In the genomic region with DNA sequence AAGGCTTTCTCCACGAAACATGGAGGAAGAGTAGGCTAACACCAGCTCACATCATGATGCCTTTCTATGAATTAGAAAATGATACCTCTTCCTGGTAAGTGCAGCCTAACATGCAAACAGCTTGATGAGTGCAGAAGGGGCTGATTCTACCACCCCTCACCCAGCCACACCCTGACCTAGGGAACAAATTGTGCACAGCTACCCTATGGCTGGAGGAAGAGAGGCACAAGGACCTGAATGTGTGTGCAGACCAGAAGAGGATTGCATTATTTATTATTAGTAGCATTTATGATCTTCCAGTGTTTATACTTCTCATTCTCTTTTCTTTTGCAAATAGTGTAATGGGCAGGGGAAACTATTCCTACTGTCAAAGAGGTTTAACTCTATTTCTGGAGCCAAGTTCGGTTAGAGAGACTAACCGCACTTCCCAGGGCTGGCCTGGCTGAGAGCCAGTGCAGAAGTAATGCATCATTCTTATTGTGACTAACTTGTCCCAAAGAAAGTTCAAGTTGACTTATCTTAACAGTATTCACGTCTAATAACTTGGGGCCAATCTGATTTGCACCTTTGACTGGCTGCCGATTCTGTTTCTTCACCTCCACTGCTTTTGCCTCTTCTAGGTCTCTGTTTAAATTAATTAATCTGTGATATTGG, we compare ENCODE assay signal across 9 cellular contexts.
DNase-seq lines count a peak whose midpoint lies in the region; ATAC-seq, FAIRE-seq and TF ChIP-seq lines count a peak whose summit lies in the region.
"Had no signal": no experiment of that assay in that cellular context is flagged by ENCODE, and none has a peak within 500 bp of the region (broad histone marks: within the 10 kb centered on the region; RNA-seq: fewer than 3 reads in every experiment).

No MANE protein-coding gene starts in this region.

- TF ChIP-seq CTCF in fibroblast of the aortic adventitia (IDR thresholded peaks at IDR 0.05; ENCODE audit: insufficient read depth, low read length), result no peak

- DNase-seq in GM19239 (ENCODE audit: insufficient read length, low spot score) (no peak), SIG-M5 (lab: John Stamatoyannopoulos, UW) (peak; percentile 28), fibroblast of the aortic adventitia (ENCODE audit: low read depth) (peak; percentile 91), NCI-H2196 treated with DMSO at 0.1 percent for 48 hours (lab: John Stamatoyannopoulos, UW; ENCODE audit: unreplicated experiment) (no peak), T-helper 9 cell (no peak)
- peak; percentile 17 to 27 for DNase-seq in stimulated activated CD4-positive, alpha-beta T cell treated with anti-CD3 and anti-CD28 coated beads, Interleukin-2, amount 100 ng/mL, for 48 hours

- ATAC-seq in GM21786 (IDR thresholded peaks at IDR 0.05; ENCODE audit: unreplicated experiment) (no peak), GM19324 (IDR thresholded peaks at IDR 0.05; ENCODE audit: low FRiP score, unreplicated experiment) (no peak)

- peak; percentile 31 for FAIRE-seq in GM19239 (lab: Jason Lieb, UNC)
- FAIRE-seq: TTC549 had no signal

- H3K4me3 ChIP-seq in fibroblast of the aortic adventitia (ENCODE audit: low read depth, low read length), result no peak overlapping the region

Comparison
In these comparisons a context has a peak if more than half of its experiments do, and no peak if none do; other contexts are left out.
1. DNase-seq: peak in SIG-M5 (single experiment), fibroblast of the aortic adventitia (single experiment) and stimulated activated CD4-positive, alpha-beta T cell treated with anti-CD3 and anti-CD28 coated beads, Interleukin-2, amount 100 ng/mL, for 48 hours (2 of 2); none in GM19239 (single experiment), NCI-H2196 treated with DMSO at 0.1 percent for 48 hours (single experiment) and T-helper 9 cell (single experiment).